In the genomic region with DNA sequence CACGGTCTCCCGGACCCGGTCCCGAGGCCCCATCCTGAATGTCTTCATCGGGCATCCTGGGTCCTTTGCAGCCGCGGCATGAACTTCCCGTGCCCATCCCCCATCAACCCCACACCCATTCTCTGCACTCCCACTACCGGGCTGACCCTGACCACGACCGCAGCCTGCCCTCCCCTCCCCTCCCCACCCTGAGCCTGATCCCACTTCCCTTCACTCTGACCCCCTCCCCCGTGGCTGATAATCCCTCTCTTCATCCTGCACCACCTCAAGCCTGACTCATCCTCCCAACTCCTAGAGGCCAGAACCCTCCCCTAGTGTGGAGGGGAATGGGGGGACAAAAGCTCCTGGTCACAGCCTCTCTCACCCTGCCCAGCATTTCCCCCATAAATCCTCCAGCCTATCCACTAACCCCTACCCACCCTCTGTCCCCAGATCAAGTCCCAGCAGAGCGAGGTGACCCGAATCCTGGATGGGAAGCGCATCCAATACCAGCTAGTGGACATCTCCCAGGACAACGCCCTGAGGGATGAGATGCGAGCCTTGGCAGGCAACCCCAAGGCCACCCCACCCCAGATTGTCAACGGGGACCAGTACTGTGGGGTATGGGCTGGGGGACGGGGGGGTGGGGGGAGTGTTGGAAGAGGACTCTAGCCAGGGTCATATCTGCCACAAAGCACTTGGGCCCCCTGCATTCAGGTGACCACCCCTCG, we compare ENCODE assay signal across 7 cellular contexts. TPM values are rescaled to one million over a fixed set of nuclear protein-coding genes. Genes with fewer than 3 reads are reported as not detected.
DNase-seq lines count a peak whose midpoint lies in the region; ATAC-seq, FAIRE-seq and TF ChIP-seq lines count a peak whose summit lies in the region.

No MANE protein-coding gene starts in this region.

- DNase-seq in GM13976 (ENCODE audit: low spot score) (peak; percentile 47), NCI-H226 (peak; percentile 80), GM12878 (ENCODE audit: low read depth, low spot score) (no peak), thoracic aorta (ENCODE audit: low spot score) (no peak), GM19239 (ENCODE audit: insufficient read length, low spot score) (no peak)

- TF ChIP-seq EP300 in GM12878 (IDR thresholded peaks at IDR 0.05; ENCODE audit: borderline replicate concordance in 1 of 2, control insufficient read depth in 1 of 2, low read depth in 2 of 2, low read length in 2 of 2): no peak

- peak overlapping the region; percentile 87 for H3K27ac ChIP-seq in GM12878 (ENCODE audit: control insufficient read depth, insufficient read depth)
- peak overlapping the region; percentile 95 for H3K27ac ChIP-seq in layer of hippocampus (ENCODE audit: low read depth, low read length)
- H3K27ac ChIP-seq in thoracic aorta: peak overlapping the region; percentile 94 to 98

- peak overlapping the region; percentile 88 for H3K4me3 ChIP-seq in GM12878
- peak overlapping the region; percentile 89 for H3K4me3 ChIP-seq in thoracic aorta

- peak overlapping the region; percentile 91 for H3K9ac ChIP-seq in GM12878 (ENCODE audit: control insufficient read depth, insufficient read depth, low read length)

- ATAC-seq in GM12878: no peak
- no peak for ATAC-seq in thoracic aorta (ENCODE audit: insufficient number of reproducible peaks, low FRiP score, low read depth)
- no peak for ATAC-seq in HG03457 (IDR thresholded peaks at IDR 0.05; ENCODE audit: unreplicated experiment)

- SMC1A ChIA-PET in GM12878 (lab: Charles Lee; ENCODE audit: uncharacterized antibody, unreplicated experiment): interaction anchor here (1.2 to 9.1 kb wide), 4 partner anchors 8 to 45 kb away, joined by 3 to 119 read pairs (median 12); partner anchors contain the start of gene CD52

- H3K36me3 ChIP-seq in GM12878 (ENCODE audit: control insufficient read depth in 2 of 2, insufficient read depth in 2 of 2, low read length in 1 of 2) (peaks cover 14 to 17% of the 10 kb centered on the region in 2 experiments), thoracic aorta (no peaks in the 10 kb centered on the region)

- TF ChIP-seq POLR2A in GM12878 (IDR thresholded peaks at IDR 0.05; ENCODE audit: low read depth, low read length): no peak

- TF ChIP-seq RAD21 in GM12878 (IDR thresholded peaks at IDR 0.05; ENCODE audit: insufficient read depth, low read depth, low read length): no peak

- WGBS in GM12878 (ENCODE audit: insufficient coverage, insufficient replicate concordance, low lambda C conversion rate, missing lambda C conversion rate): 34% methylated on average over 17 of the region's 20 CpGs

- H3K4me1 ChIP-seq in GM12878 (ENCODE audit: control insufficient read depth, insufficient read depth, low read length) (peaks cover 53% of the 10 kb centered on the region), thoracic aorta (ENCODE audit: control insufficient read depth in 1 of 2, low read depth in 2 of 2) (peaks cover 48 to 81% of the 10 kb centered on the region in 2 donors)

- in situ Hi-C loops in GM13976 (cut with MboI; ENCODE audit: low sequenced_read_pairs, unreplicated experiment) (loop anchor here (5.0 kb wide), 1 partner anchor 42 kb away; no protein-coding TSS in a partner anchor), GM12878 (cut with MboI) (no loop called here)

- POLR2A ChIA-PET in GM12878 (lab: Charles Lee): interaction anchor here (0.6 to 3.5 kb wide), 7 partner anchors 8 to 98 kb away, joined by 3 to 31 read pairs (median 5); partner anchors contain the start of gene CD52

- no peak for TF ChIP-seq CTCF in GM13976 (IDR thresholded peaks at IDR 0.05; ENCODE audit: borderline replicate concordance, control extremely low read depth, extremely low read depth, insufficient read depth, missing control alignments)
- TF ChIP-seq CTCF in GM12878 (IDR thresholded peaks at IDR 0.05 in 2 of 3, conservative IDR thresholded peaks at IDR 0.05 in 1 of 3; ENCODE audit: control insufficient read depth in 2 of 3, extremely low read depth in 1 of 3, insufficient read depth in 1 of 3, low read depth in 3 of 3, low read length in 3 of 3): no peak
- no peak for TF ChIP-seq CTCF in thoracic aorta (IDR thresholded peaks at IDR 0.05)

- H3K4me2 ChIP-seq in GM12878 (ENCODE audit: control insufficient read depth, insufficient read depth): peak overlapping the region; percentile 98

- H3K9me3 ChIP-seq in GM12878 (replicated peaks; ENCODE audit: control insufficient read depth, insufficient read depth, low read length) (no peaks in the 10 kb centered on the region), thoracic aorta (no peaks in the 10 kb centered on the region)

- FAIRE-seq in GM12878 (lab: Jason Lieb, UNC): no peak
- no peak for FAIRE-seq in GM19239 (lab: Jason Lieb, UNC)

- CTCF ChIA-PET in GM12878 (lab: Yijun Ruan, JAX): interaction anchor here (1.4 to 18.0 kb wide), 7 partner anchors 8 to 136 kb away, joined by 4 to 879 read pairs (median 13); partner anchors contain the start of genes CD52 and CEP85

- RAD21 ChIA-PET in GM12878 (lab: Charles Lee; ENCODE audit: unreplicated experiment): interaction anchor here (0.7 to 8.9 kb wide), 6 partner anchors 8 to 136 kb away, joined by 3 to 113 read pairs (median 3); partner anchors contain the start of gene CD52

- H2AFZ ChIP-seq in GM12878 (ENCODE audit: control insufficient read depth, low read depth, low read length): peak overlapping the region; percentile 92; the same call in 1 of the 2 replicates

- H3K79me2 ChIP-seq in GM12878 (ENCODE audit: control insufficient read depth, insufficient read depth, low read length): peaks cover 26% of the 10 kb centered on the region

- H3K27me3 ChIP-seq in GM12878 (replicated peaks in 1 of 2; ENCODE audit: control insufficient read depth in 2 of 2, insufficient read depth in 2 of 2, low read length in 1 of 2) (no peaks in the 10 kb centered on the region), layer of hippocampus (ENCODE audit: control insufficient read depth, insufficient read depth, low read length) (no peaks in the 10 kb centered on the region), thoracic aorta (replicated peaks; ENCODE audit: insufficient read depth) (no peaks in the 10 kb centered on the region)

- no TSS peak for BruUV-seq in GM12878 (replicated peaks; lab: Mats Ljungman, UMichigan)

- H4K20me1 ChIP-seq in GM12878 (ENCODE audit: control insufficient read depth, insufficient read depth): no peaks in the 10 kb centered on the region

- intact Hi-C loops in GM12878 (cut with micrococcal nuclease; ENCODE audit: unreplicated experiment): no loop called here

RNA-seq across cellular contexts. Expression of gene SH3BGRL3, which starts 0.6 kb away (rescaled TPM):
- total RNA-seq in GM12878 (2013; cell fraction: nucleolus; rRNA removed): 9.0 and 9.9 TPM in 2 replicates
- total RNA-seq in GM12878 (2014; rRNA removed): 42.6 and 52.9 TPM in 2 replicates
- total RNA-seq in GM12878 (2014; rRNA removed; fragmentation: Illumina TruSeq; extraction: Trizol): 45.9 and 46.9 TPM in 2 replicates
- total RNA-seq in GM12878 (2021): 111 and 116 TPM in 2 replicates
- polyA plus RNA-seq in GM12878 (2011; ENCODE audit: low read depth): 29.9 TPM
- 26.3 and 39.7 TPM in 2 replicates for polyA plus RNA-seq in GM12878 (2011; rRNA removed)
- polyA plus RNA-seq in GM12878 (2011; cell fraction: cytosol; rRNA removed): 57.0 and 59.2 TPM in 2 replicates
- 25.2 and 28.2 TPM in 2 replicates for polyA plus RNA-seq in GM12878 (2011; cell fraction: nucleus; rRNA removed)
- polyA plus RNA-seq in GM12878 (2012): 86.2 and 109 TPM in 2 replicates
- polyA plus RNA-seq in GM12878 (2014; fragmentation: Illumina TruSeq; extraction: Trizol): 95.2 and 135 TPM in 2 replicates
- polyA plus RNA-seq in GM12878 (2014; fragmentation: Nextera tagmentation; extraction: Ambion mirVana): 100 to 1,000 TPM; 121 to 129 TPM
- 42.3 and 57.1 TPM in 2 replicates for polyA plus RNA-seq in GM12878 (2014; rRNA removed)
- polyA plus RNA-seq in GM12878 (2016; fragmentation: Nextera tagmentation; extraction: Ambion mirVana): 100 to 1,000 TPM; 344 to 390 TPM
- 52.7 and 67.7 TPM in 2 replicates for polyA minus RNA-seq in GM12878 (2011; rRNA and poly(A)+ RNA removed)
- polyA minus RNA-seq in GM12878 (2011; cell fraction: cytosol; rRNA and poly(A)+ RNA removed): 38.8 and 41.6 TPM in 2 replicates
- 19.5 and 27.3 TPM in 2 replicates for polyA minus RNA-seq in GM12878 (2011; cell fraction: nucleus; rRNA and poly(A)+ RNA removed)
- 100 to 1,000 TPM in 1 of 2 donors, 10 to 100 TPM in 1; 79.2 to 137 TPM for total RNA-seq in thoracic aorta

RNA-seq across cellular contexts. Expression of gene UBXN11, which starts 25.9 kb away (rescaled TPM):
- 18.9 and 19.6 TPM in 2 replicates for total RNA-seq in GM12878 (2013; cell fraction: nucleolus; rRNA removed)
- 8.1 and 8.5 TPM in 2 replicates for total RNA-seq in GM12878 (2014; rRNA removed)
- total RNA-seq in GM12878 (2014; rRNA removed; fragmentation: Illumina TruSeq; extraction: Trizol): 5.7 and 6.2 TPM in 2 replicates
- total RNA-seq in GM12878 (2021): 16.8 and 19.3 TPM in 2 replicates
- polyA plus RNA-seq in GM12878 (2011; ENCODE audit: low read depth): 5.8 TPM
- polyA plus RNA-seq in GM12878 (2011; rRNA removed): 7.6 and 10.8 TPM in 2 replicates
- polyA plus RNA-seq in GM12878 (2011; cell fraction: cytosol; rRNA removed): 13.3 and 16.3 TPM in 2 replicates
- polyA plus RNA-seq in GM12878 (2011; cell fraction: nucleus; rRNA removed): 80.9 and 89.2 TPM in 2 replicates
- polyA plus RNA-seq in GM12878 (2012): 10.6 and 12.1 TPM in 2 replicates
- polyA plus RNA-seq in GM12878 (2014; fragmentation: Illumina TruSeq; extraction: Trizol): 3.5 and 8.1 TPM in 2 replicates
- polyA plus RNA-seq in GM12878 (2014; fragmentation: Nextera tagmentation; extraction: Ambion mirVana): 1 to 10 TPM in 1 of 2 experiments, under 1 TPM in 1; 0.32 to 1.2 TPM
- 24.3 and 26.5 TPM in 2 replicates for polyA plus RNA-seq in GM12878 (2014; rRNA removed)
- polyA plus RNA-seq in GM12878 (2016; fragmentation: Nextera tagmentation; extraction: Ambion mirVana): 10 to 100 TPM; 27.7 to 34.4 TPM
- polyA minus RNA-seq in GM12878 (2011; rRNA and poly(A)+ RNA removed): 7.2 and 7.5 TPM in 2 replicates
- 3.2 and 3.9 TPM in 2 replicates for polyA minus RNA-seq in GM12878 (2011; cell fraction: cytosol; rRNA and poly(A)+ RNA removed)
- 11.2 and 14.9 TPM in 2 replicates for polyA minus RNA-seq in GM12878 (2011; cell fraction: nucleus; rRNA and poly(A)+ RNA removed)
- total RNA-seq in thoracic aorta: 10 to 100 TPM in 1 of 2 donors, 1 to 10 TPM in 1; 9.6 to 23.2 TPM

RNA-seq across cellular contexts. Expression of gene CD52, which starts 37.3 kb away (rescaled TPM):
- 30.6 and 34.5 TPM in 2 replicates for total RNA-seq in GM12878 (2013; cell fraction: nucleolus; rRNA removed)
- total RNA-seq in GM12878 (2014; rRNA removed) (237 and 262 TPM in 2 replicates), GM12878 (2014; rRNA removed; fragmentation: Illumina TruSeq; extraction: Trizol) (637 and 673 TPM in 2 replicates), GM12878 (2021) (291 and 301 TPM in 2 replicates), thoracic aorta (1 to 10 TPM in 1 of 2 donors, not detected in 1; 2.7 TPM)
- polyA plus RNA-seq in GM12878 (2011; ENCODE audit: low read depth): 736 TPM
- polyA plus RNA-seq in GM12878 (2011; rRNA removed) (453 and 508 TPM in 2 replicates), GM12878 (2014; fragmentation: Illumina TruSeq; extraction: Trizol) (882 and 1,118 TPM in 2 replicates), GM12878 (2014; fragmentation: Nextera tagmentation; extraction: Ambion mirVana) (1,000 to 10,000 TPM; 2,664 to 2,736 TPM), GM12878 (2014; rRNA removed) (488 and 610 TPM in 2 replicates), GM12878 (2016; fragmentation: Nextera tagmentation; extraction: Ambion mirVana) (100 to 1,000 TPM; 382 to 390 TPM)
- polyA plus RNA-seq in GM12878 (2011; cell fraction: cytosol; rRNA removed): 356 and 918 TPM in 2 replicates
- 146 and 442 TPM in 2 replicates for polyA plus RNA-seq in GM12878 (2011; cell fraction: nucleus; rRNA removed)
- polyA plus RNA-seq in GM12878 (2012): 451 and 734 TPM in 2 replicates
- polyA minus RNA-seq in GM12878 (2011; rRNA and poly(A)+ RNA removed): 113 and 183 TPM in 2 replicates
- polyA minus RNA-seq in GM12878 (2011; cell fraction: cytosol; rRNA and poly(A)+ RNA removed): 30.9 and 34.6 TPM in 2 replicates
- 33.2 and 36.3 TPM in 2 replicates for polyA minus RNA-seq in GM12878 (2011; cell fraction: nucleus; rRNA and poly(A)+ RNA removed)

RNA-seq across cellular contexts. Expression of gene CEP85, which starts 46.5 kb away (rescaled TPM):
- total RNA-seq in GM12878 (2013; cell fraction: nucleolus; rRNA removed): 36.6 and 44.3 TPM in 2 replicates
- total RNA-seq in GM12878 (2014; rRNA removed) (22.1 and 22.2 TPM in 2 replicates), GM12878 (2014; rRNA removed; fragmentation: Illumina TruSeq; extraction: Trizol) (22.2 and 22.8 TPM in 2 replicates), GM12878 (2021) (17.9 and 20.9 TPM in 2 replicates), thoracic aorta (1 to 10 TPM; 2.8 to 4.0 TPM)
- polyA plus RNA-seq in GM12878 (2011; ENCODE audit: low read depth): 5.5 TPM
- polyA plus RNA-seq in GM12878 (2011; rRNA removed) (22.9 and 26.8 TPM in 2 replicates), GM12878 (2014; fragmentation: Illumina TruSeq; extraction: Trizol) (20.4 and 24.5 TPM in 2 replicates), GM12878 (2014; fragmentation: Nextera tagmentation; extraction: Ambion mirVana) (1 to 10 TPM; 8.4 to 8.6 TPM), GM12878 (2014; rRNA removed) (23.5 and 25.7 TPM in 2 replicates), GM12878 (2016; fragmentation: Nextera tagmentation; extraction: Ambion mirVana) (10 to 100 TPM; 17.5 to 19.6 TPM)
- polyA plus RNA-seq in GM12878 (2011; cell fraction: cytosol; rRNA removed): 21.4 and 25.6 TPM in 2 replicates
- polyA plus RNA-seq in GM12878 (2011; cell fraction: nucleus; rRNA removed): 60.9 and 63.0 TPM in 2 replicates
- 7.1 and 10.8 TPM in 2 replicates for polyA plus RNA-seq in GM12878 (2012)
- 26.6 and 31.3 TPM in 2 replicates for polyA minus RNA-seq in GM12878 (2011; rRNA and poly(A)+ RNA removed)
- polyA minus RNA-seq in GM12878 (2011; cell fraction: cytosol; rRNA and poly(A)+ RNA removed): 6.5 and 6.7 TPM in 2 replicates
- polyA minus RNA-seq in GM12878 (2011; cell fraction: nucleus; rRNA and poly(A)+ RNA removed): 21.0 and 25.4 TPM in 2 replicates

Comparison
In these comparisons a context has a peak if more than half of its experiments do, and no peak if none do; other contexts are left out.
1. DNase-seq: peak in GM13976 (single experiment) and NCI-H226 (single experiment); none in GM12878 (single experiment), thoracic aorta (single experiment) and GM19239 (single experiment).
2. RNA of gene CD52, which starts 37.3 kb away (total RNA-seq): 30.6 to 673 TPM in GM12878; 2.7 TPM in thoracic aorta; every median in the first group is over 4 times any median in the second.
3. Peak in every context shown above with its lines, with median percentiles within 50 percentile points of each other: H3K27ac ChIP-seq.